8 cellular contexts compared by ENCODE assay signal in the genomic region with DNA sequence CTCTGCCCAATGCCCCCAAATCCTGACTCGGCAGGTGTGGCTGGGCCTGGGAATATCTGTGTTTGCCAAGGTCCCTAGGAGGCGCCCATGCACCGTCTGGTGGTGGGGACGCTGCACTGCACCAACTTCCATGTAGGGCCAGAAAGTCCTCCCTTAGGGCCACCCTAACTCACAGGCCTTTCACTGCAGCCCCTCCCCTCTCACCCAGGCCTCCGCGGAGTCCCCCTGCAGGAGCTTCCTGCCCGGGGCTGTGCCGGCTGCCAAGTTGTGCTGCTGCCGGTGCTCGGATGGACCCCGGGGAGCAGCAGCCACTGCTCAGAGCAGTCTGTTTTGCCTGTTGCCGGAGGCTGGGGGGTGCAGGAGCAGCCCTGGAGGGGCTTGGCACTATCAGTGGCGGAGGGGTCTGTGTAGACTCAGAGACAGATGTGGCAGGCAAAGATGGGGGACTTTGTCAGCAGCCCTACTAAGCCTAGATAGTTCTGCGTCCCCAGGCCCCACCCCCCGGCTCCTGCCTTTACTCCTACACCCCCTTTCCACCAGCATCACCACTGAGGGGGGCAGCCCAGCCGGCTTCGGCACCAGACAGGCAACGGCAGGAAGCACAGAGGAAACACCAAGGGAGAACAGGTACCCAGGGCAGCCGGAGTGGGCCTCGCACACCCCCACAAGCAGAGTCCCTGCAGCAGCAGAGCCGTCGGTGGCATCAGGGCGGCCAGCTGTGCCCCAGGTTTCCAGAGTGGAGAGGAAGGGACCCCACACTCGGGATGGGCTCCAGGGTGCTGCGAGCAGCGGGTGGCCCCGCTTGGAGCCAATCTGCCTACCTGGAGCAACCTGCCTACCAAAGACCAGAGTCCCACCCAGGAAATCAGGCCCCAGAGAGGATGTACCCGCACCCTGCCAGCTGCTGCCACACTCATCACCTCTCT.
DNase-seq lines count a peak whose midpoint lies in the region; ATAC-seq and TF ChIP-seq lines count a peak whose summit lies in the region.

No MANE protein-coding gene starts in this region.

- no peaks in the 10 kb centered on the region for H3K36me3 ChIP-seq in OCI-LY7 (ENCODE audit: insufficient read depth, low read length)
- H3K36me3 ChIP-seq in esophagus muscularis mucosa, result no peaks in the 10 kb centered on the region
- H3K36me3 ChIP-seq in neural progenitor cell, result no peaks in the 10 kb centered on the region

- H3K9ac ChIP-seq in neural progenitor cell, result no peak overlapping the region

- H3K9me2 ChIP-seq in OCI-LY7 (ENCODE audit: insufficient read depth, low read length), result no peaks in the 10 kb centered on the region

- DNase-seq in ACHN, result peak; percentile 2
- peak; percentile 5 for DNase-seq in OCI-LY7 (ENCODE audit: low spot score)
- no peak for DNase-seq in esophagus muscularis mucosa (ENCODE audit: extremely low spot score)
- DNase-seq in neural progenitor cell (ENCODE audit: low spot score), result peak; percentile 87
- no peak for DNase-seq in lower leg skin (ENCODE audit: low spot score in 2 of 2)

- H3K4me1 Mint-ChIP-seq in neural progenitor cell, result peaks cover 56% of the 10 kb centered on the region

- H3K4me1 ChIP-seq in OCI-LY7 (ENCODE audit: insufficient read depth, low read length, poor library complexity, severe bottlenecking), result no peaks in the 10 kb centered on the region
- H3K4me1 ChIP-seq in esophagus muscularis mucosa, result peaks cover 0 to 8% (median 5%) of the 10 kb centered on the region in 4 donors
- H3K4me1 ChIP-seq in neural progenitor cell, result peaks cover 49% of the 10 kb centered on the region

- CTCF ChIA-PET in OCI-LY7 (lab: Charles Lee; ENCODE audit: unreplicated experiment), result no interaction called here

- no peak overlapping the region for H3K4me2 ChIP-seq in OCI-LY7 (ENCODE audit: low read length)
- H3K4me2 ChIP-seq in neural progenitor cell, result peak overlapping the region; percentile 59

- H3K27ac ChIP-seq in OCI-LY7 (ENCODE audit: low read depth, low read length, poor library complexity, severe bottlenecking) (no peak overlapping the region), esophagus muscularis mucosa (replicated peaks in 1 of 4) (no peak overlapping the region), neural progenitor cell (no peak overlapping the region)

- H3K4me3 ChIP-seq in OCI-LY7 (ENCODE audit: low read depth, low read length, poor library complexity, severe bottlenecking) (no peak overlapping the region), esophagus muscularis mucosa (no peak overlapping the region), neural progenitor cell (no peak overlapping the region), lower leg skin (ENCODE audit: low read depth, poor library complexity, severe bottlenecking) (no peak overlapping the region)

- H4K20me1 ChIP-seq in OCI-LY7 (ENCODE audit: insufficient read depth, low read length), result no peaks in the 10 kb centered on the region
- no peaks in the 10 kb centered on the region for H4K20me1 ChIP-seq in neural progenitor cell (ENCODE audit: low read depth)

- no peaks in the 10 kb centered on the region for H3K9me3 Mint-ChIP-seq in neural progenitor cell

- 34% methylated on average over 19 of the region's 28 CpGs for WGBS in esophagus muscularis mucosa
- 38 to 41% methylated on average over 23 of the region's 28 CpGs for WGBS in lower leg skin, 2 donors

- H2AFZ ChIP-seq in OCI-LY7 (ENCODE audit: low read length), result no peak overlapping the region
- H2AFZ ChIP-seq in neural progenitor cell (replicated peaks), result peak overlapping the region; percentile 83

- intact Hi-C loops in OCI-LY7 (cut with micrococcal nuclease; ENCODE audit: unreplicated experiment) (loop anchor here (5.0 kb wide), 1 partner anchor 346 kb away; no protein-coding TSS in a partner anchor), esophagus muscularis mucosa (cut with DNase I) (no loop called here), lower leg skin (cut with DNase I; ENCODE audit: low total_unique reads) (no loop called here)

- BruUV-seq in OCI-LY7 (replicated peaks; lab: Mats Ljungman, UMichigan), result no TSS peak

- in situ Hi-C loops in ACHN (cut with HindIII; ENCODE audit: low pct_ligation_motif_present, low pct_unique_long_range_greater_than_20kb, low sequenced_read_pairs), result no loop called here

- ATAC-seq in GM21619 (IDR thresholded peaks at IDR 0.05; ENCODE audit: unreplicated experiment), result no peak
- ATAC-seq in HG02678 (IDR thresholded peaks at IDR 0.05; ENCODE audit: unreplicated experiment), result no peak

- H3K9me3 ChIP-seq in OCI-LY7 (ENCODE audit: low read length), result no peaks in the 10 kb centered on the region
- H3K9me3 ChIP-seq in esophagus muscularis mucosa, result no peaks in the 10 kb centered on the region
- H3K9me3 ChIP-seq in neural progenitor cell (ENCODE audit: low read depth), result no peaks in the 10 kb centered on the region

- no peak overlapping the region for H3K4me3 Mint-ChIP-seq in neural progenitor cell

- H3K27ac Mint-ChIP-seq in neural progenitor cell, result no peak overlapping the region

- TF ChIP-seq CTCF in GM12873 (IDR thresholded peaks at IDR 0.05; ENCODE audit: insufficient read depth, low read depth, low read length, missing control alignments), result peak; percentile 73
- TF ChIP-seq CTCF in OCI-LY7 (conservative IDR thresholded peaks at IDR 0.05; ENCODE audit: low read length), result peak; percentile 60
- TF ChIP-seq CTCF in esophagus muscularis mucosa (IDR thresholded peaks at IDR 0.05), result peak; percentile 25 to 48 (median 36)
- TF ChIP-seq CTCF in neural progenitor cell (IDR thresholded peaks at IDR 0.05), result peak; percentile 83
- no peak for TF ChIP-seq CTCF in lower leg skin (IDR thresholded peaks at IDR 0.05)

- peaks cover 0 to 94% (median 2%) of the 10 kb centered on the region in 4 donors for H3K27me3 ChIP-seq in esophagus muscularis mucosa
- H3K27me3 ChIP-seq in neural progenitor cell, result no peaks in the 10 kb centered on the region

- TF ChIP-seq EP300 in esophagus muscularis mucosa (IDR thresholded peaks at IDR 0.05), result no peak

- H3K36me3 Mint-ChIP-seq in neural progenitor cell, result no peaks in the 10 kb centered on the region

- peaks cover 7% of the 10 kb centered on the region for H3K27me3 Mint-ChIP-seq in neural progenitor cell (ENCODE audit: insufficient read depth, low read depth)

- H3F3A ChIP-seq in neural progenitor cell (ENCODE audit: low read depth), result peaks cover 16% of the 10 kb centered on the region

- POLR2A ChIA-PET in OCI-LY7 (lab: Charles Lee), result no interaction called here

- TF ChIP-seq POLR2A in esophagus muscularis mucosa (IDR thresholded peaks at IDR 0.05; ENCODE audit: low read depth) (no peak), lower leg skin (IDR thresholded peaks at IDR 0.05) (no peak)

- no peaks in the 10 kb centered on the region for H3K79me2 ChIP-seq in OCI-LY7 (ENCODE audit: insufficient read depth, low read depth, low read length)
- no peaks in the 10 kb centered on the region for H3K79me2 ChIP-seq in neural progenitor cell (ENCODE audit: low read depth)

Comparison
In these comparisons a context has a peak if more than half of its experiments do, and no peak if none do; other contexts are left out.
1. DNase-seq: peak in ACHN (single experiment), OCI-LY7 (single experiment) and neural progenitor cell (single experiment); none in esophagus muscularis mucosa (single experiment) and lower leg skin (0 of 2).
2. CTCF ChIP-seq: peak in GM12873 (single experiment), OCI-LY7 (single experiment), esophagus muscularis mucosa (3 of 3) and neural progenitor cell (single experiment); none in lower leg skin (0 of 3).